10 cellular contexts compared by ENCODE assay signal in genomic region chr15:64636101-64636500, GRCh38.
DNase-seq lines count a peak whose midpoint lies in the region; ATAC-seq and TF ChIP-seq lines count a peak whose summit lies in the region.
"Had no signal": no experiment of that assay in that cellular context is flagged by ENCODE, and none has a peak within 500 bp of the region (broad histone marks: within the 10 kb centered on the region; RNA-seq: fewer than 3 reads in every experiment).

No MANE protein-coding gene starts in this region.

- peaks cover 6% of the 10 kb centered on the region for H3K36me3 ChIP-seq in left ventricle myocardium inferior
- no peaks in the 10 kb centered on the region for H3K36me3 ChIP-seq in mesendoderm (ENCODE audit: control insufficient read depth, insufficient read depth, low read length)
- H3K36me3 ChIP-seq in upper lobe of left lung = no peaks in the 10 kb centered on the region

- no peak for TF ChIP-seq POLR2A in upper lobe of left lung (IDR thresholded peaks at IDR 0.05)

- peaks cover 44% of the 10 kb centered on the region for H3K4me1 Mint-ChIP-seq in chondrocyte (ENCODE audit: low read depth)

- H2BK5ac ChIP-seq in mesendoderm (ENCODE audit: low read length) = no peak overlapping the region

- no peak overlapping the region for H3K56ac ChIP-seq in mesendoderm (ENCODE audit: low read length)

- H3K4me1 ChIP-seq in left ventricle myocardium inferior (peaks cover 53% of the 10 kb centered on the region), mesendoderm (ENCODE audit: control insufficient read depth, low read depth, low read length) (peaks cover 16% of the 10 kb centered on the region), upper lobe of left lung (peaks cover 47 to 74% (median 48%) of the 10 kb centered on the region in 4 donors)

- peak overlapping the region; percentile 42 for H3K27ac Mint-ChIP-seq in chondrocyte (ENCODE audit: unreplicated experiment)

- no peak overlapping the region for H3K23ac ChIP-seq in mesendoderm (ENCODE audit: low read length)

- H3K36me3 Mint-ChIP-seq in chondrocyte (ENCODE audit: low read depth) = peaks cover 7% of the 10 kb centered on the region

- TF ChIP-seq EP300 in upper lobe of left lung (IDR thresholded peaks at IDR 0.05) = no peak

- H3K27me3 ChIP-seq in left ventricle myocardium inferior (ENCODE audit: low read depth) = no peaks in the 10 kb centered on the region
- no peaks in the 10 kb centered on the region for H3K27me3 ChIP-seq in mesendoderm (ENCODE audit: insufficient read depth, low read length, poor library complexity)
- H3K27me3 ChIP-seq in upper lobe of left lung = no peaks in the 10 kb centered on the region
- H3K27me3 ChIP-seq: BLaER1 treated with 17β-estradiol and CSF1 and Interleukin-3, amounts not matched to agents 10 nM and 100 nM had no signal

- H2BK120ac ChIP-seq in mesendoderm (ENCODE audit: low read depth, low read length) = peak overlapping the region; percentile 83

- H3K27me3 Mint-ChIP-seq in chondrocyte (ENCODE audit: low read depth) = no peaks in the 10 kb centered on the region

- H3K9me3 ChIP-seq in left ventricle myocardium inferior (replicated peaks) = peaks cover 9% of the 10 kb centered on the region
- no peaks in the 10 kb centered on the region for H3K9me3 ChIP-seq in upper lobe of left lung

- H3K9ac ChIP-seq in mesendoderm (ENCODE audit: low read length) = no peak overlapping the region

- intact Hi-C loops in left ventricle myocardium inferior (cut with micrococcal nuclease) (no loop called here), left ventricle myocardium superior (cut with micrococcal nuclease) (no loop called here)

- H3K4me3 ChIP-seq in left ventricle myocardium inferior (peak overlapping the region; percentile 17), mesendoderm (ENCODE audit: low read length) (no peak overlapping the region), upper lobe of left lung (no peak overlapping the region)
- H3K4me3 ChIP-seq: BLaER1 treated with 17β-estradiol and CSF1 and Interleukin-3, amounts not matched to agents 10 nM and 100 nM had no signal

- peaks cover 22% of the 10 kb centered on the region for H3K79me2 ChIP-seq in mesendoderm (ENCODE audit: control insufficient read depth, insufficient read depth, low read length)

- no peak overlapping the region for H3K4me3 Mint-ChIP-seq in chondrocyte (ENCODE audit: unreplicated experiment)

- peaks cover 13% of the 10 kb centered on the region for H3K9me3 Mint-ChIP-seq in chondrocyte (ENCODE audit: low read depth)

- no peak overlapping the region for H3K4ac ChIP-seq in mesendoderm (ENCODE audit: low read depth, low read length)

- DNase-seq in left ventricle myocardium inferior = no peak
- no peak for DNase-seq in left ventricle myocardium superior
- no peak for DNase-seq in chondrocyte (ENCODE audit: low spot score)
- DNase-seq in mesendoderm = peak; percentile 51
- no peak for DNase-seq in upper lobe of left lung
- no peak for DNase-seq in stimulated activated CD4-positive, alpha-beta T cell treated with anti-CD3 and anti-CD28 coated beads, Interleukin-4, amount 100 ng/mL, for 4 hours
- DNase-seq in UCSD-AML1 (lab: John Stamatoyannopoulos, UW; ENCODE audit: unreplicated experiment) = no peak
- DNase-seq: activated T-cell treated with anti-CD3 and anti-CD28 coated beads, Interleukin-2, amount 50 U/mL, for 1 hour had no signal

- no peak for ATAC-seq in left ventricle myocardium superior
- ATAC-seq in upper lobe of left lung (ENCODE audit: low FRiP score in 2 of 2) = no peak
- ATAC-seq in GM19395 (IDR thresholded peaks at IDR 0.05; ENCODE audit: unreplicated experiment) = no peak

- H3K79me1 ChIP-seq in mesendoderm (ENCODE audit: low read length) = peaks cover 18% of the 10 kb centered on the region

- H3K27ac ChIP-seq in left ventricle myocardium inferior (replicated peaks) = peak overlapping the region; percentile 69
- no peak overlapping the region for H3K27ac ChIP-seq in mesendoderm (ENCODE audit: low read depth, low read length)
- H3K27ac ChIP-seq in upper lobe of left lung = peak overlapping the region in 3 of 4 donors; percentile 49 to 62 (median 58)

- H2AK5ac ChIP-seq in mesendoderm (ENCODE audit: low read length) = no peak overlapping the region

- no peak overlapping the region for H4K8ac ChIP-seq in mesendoderm (ENCODE audit: low read depth, low read length)

- H3K4me2 ChIP-seq in mesendoderm (ENCODE audit: low read length) = no peak overlapping the region

- H4K5ac ChIP-seq in mesendoderm (ENCODE audit: low read length) = no peak overlapping the region

- no peak overlapping the region for H2BK15ac ChIP-seq in mesendoderm (replicated peaks; ENCODE audit: low read depth)

- no CpG with 5 or more reads among the region's 2 CpGs for WGBS in mesendoderm (ENCODE audit: extremely low coverage, insufficient coverage, low lambda C conversion rate)
- 28 to 47% methylated on average over 2 of the region's 2 CpGs for WGBS in upper lobe of left lung, 2 donors

- TF ChIP-seq CTCF in left ventricle myocardium inferior (IDR thresholded peaks at IDR 0.05; ENCODE audit: borderline replicate concordance) = no peak
- no peak for TF ChIP-seq CTCF in chondrocyte (IDR thresholded peaks at IDR 0.05)
- TF ChIP-seq CTCF in upper lobe of left lung (IDR thresholded peaks at IDR 0.05) = no peak

- H3K18ac ChIP-seq in mesendoderm (ENCODE audit: low read length) = no peak overlapping the region
